28 cellular contexts compared by ENCODE assay signal in genomic region chrX:149282909-149283308, GRCh38.
"Had no signal": no experiment of that assay in that cellular context is flagged by ENCODE, and none has a peak within 500 bp of the region (broad histone marks: within the 10 kb centered on the region; RNA-seq: fewer than 3 reads in every experiment).

No MANE protein-coding gene starts in this region.

- H3K9me3 ChIP-seq: left lung, lower lobe of right lung, pancreas, prostate gland, tibial nerve, uterus had no signal

- H3K4me3 Mint-ChIP-seq: naive thymus-derived CD8-positive, alpha-beta T cell; nephron; neural crest cell; stimulated activated memory B cell treated with anti-CD40 and anti-IgM and Interleukin-4, amounts not matched to agents 10 μg/mL and 1 μg/mL and 100 μg/mL, for 72 hours; type B pancreatic cell had no signal

- H3K36me3 ChIP-seq: left lung, lower lobe of right lung, pancreas, prostate gland, tibial nerve, uterus had no signal

- H3K36me3 Mint-ChIP-seq: naive thymus-derived CD8-positive, alpha-beta T cell; stimulated activated memory B cell treated with anti-CD40 and anti-IgM and Interleukin-4, amounts not matched to agents 10 μg/mL and 1 μg/mL and 100 μg/mL, for 72 hours; type B pancreatic cell had no signal

- H3K27ac Mint-ChIP-seq: nephron; stimulated activated memory B cell treated with anti-CD40 and anti-IgM and Interleukin-4, amounts not matched to agents 10 μg/mL and 1 μg/mL and 100 μg/mL, for 72 hours; type B pancreatic cell had no signal

- H3K9me3 Mint-ChIP-seq: naive thymus-derived CD8-positive, alpha-beta T cell; stimulated activated memory B cell treated with anti-CD40 and anti-IgM and Interleukin-4, amounts not matched to agents 10 μg/mL and 1 μg/mL and 100 μg/mL, for 72 hours; type B pancreatic cell had no signal

- H3K27me3 ChIP-seq: left lung, tibial nerve, uterus had no signal

- DNase-seq: hippocampal formation; kidney; left colon; left lung; lower lobe of right lung; mammary epithelial cell; mesenchymal stem cell; naive thymus-derived CD8-positive, alpha-beta T cell; nucleus accumbens; pancreas; posterior cingulate gyrus; retina; right cardiac atrium; stimulated activated CD4-positive, alpha-beta T cell treated with anti-CD3 and anti-CD28 coated beads, Interleukin-12 subunit alpha, Interleukin-12 subunit beta, amount 100 ng/mL, for 4 hours; stimulated activated CD4-positive, alpha-beta T cell treated with anti-CD3 and anti-CD28 coated beads, Interleukin-15, amount 100 ng/mL, for 24 hours; stimulated activated CD4-positive, alpha-beta T cell treated with anti-CD3 and anti-CD28 coated beads, Interleukin-2, amount 100 ng/mL, for 24 hours; stimulated activated CD4-positive, alpha-beta T cell treated with anti-CD3 and anti-CD28 coated beads, Interleukin-4, amount 100 ng/mL, for 24 hours; stimulated activated naive CD4-positive, alpha-beta T cell treated with Interleukin-2 at 50 U/mL for 16 hours; substantia nigra; uterus had no signal

- H3K4me1 ChIP-seq: left lung, lower lobe of right lung, pancreas, prostate gland, tibial nerve, uterus had no signal

- ATAC-seq: left colon; left lung; lower lobe of right lung; naive thymus-derived CD8-positive, alpha-beta T cell; pancreas; right cardiac atrium; sciatic nerve; stimulated activated memory B cell treated with anti-CD40 and anti-IgM and Interleukin-4, amounts not matched to agents 10 μg/mL and 1 μg/mL and 100 μg/mL, for 72 hours had no signal

- FAIRE-seq: pancreas had no signal

- H3K27ac ChIP-seq: left lung, lower lobe of right lung, pancreas, prostate gland, skin epidermis, tibial nerve, uterus had no signal

- H3K4me3 ChIP-seq: left lung, lower lobe of right lung, pancreas, prostate gland, skin epidermis, tibial nerve, uterus had no signal

- H3K27me3 Mint-ChIP-seq: type B pancreatic cell had no signal

- H3K4me1 Mint-ChIP-seq: naive thymus-derived CD8-positive, alpha-beta T cell; nephron; stimulated activated memory B cell treated with anti-CD40 and anti-IgM and Interleukin-4, amounts not matched to agents 10 μg/mL and 1 μg/mL and 100 μg/mL, for 72 hours had no signal
